ENCODE assay signal across 1 cellular context in the genomic region with DNA sequence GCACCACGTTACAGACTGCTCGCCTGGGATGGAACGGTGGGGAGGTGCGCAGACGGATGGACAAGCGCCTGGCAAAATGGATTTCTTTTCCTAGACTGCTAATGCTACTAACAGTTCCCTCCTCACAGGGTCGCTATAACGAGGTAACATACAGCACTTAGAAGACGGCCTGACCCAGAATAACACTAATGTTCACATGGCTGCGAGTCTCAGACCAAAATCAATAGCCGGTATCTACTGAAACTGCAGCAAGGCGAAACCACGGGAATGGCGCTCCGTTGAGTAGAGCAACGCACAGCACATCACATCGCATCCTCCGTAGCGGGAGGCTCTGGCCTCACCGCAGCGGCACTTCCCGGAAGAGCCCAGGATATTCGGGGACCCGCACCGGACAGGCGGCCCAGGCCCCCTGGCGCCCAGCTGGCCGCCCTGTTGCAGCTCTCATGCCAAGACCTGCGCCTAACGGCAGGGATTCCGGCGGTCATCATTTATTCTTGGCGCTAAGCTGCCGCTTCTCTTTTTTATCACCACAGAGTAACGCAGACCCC.
TF ChIP-seq lines count a peak whose summit lies in the region.

No MANE protein-coding gene starts in this region.

TF ChIP-seq in HepG2, 621 proteins besides CTCF, POLR2A, EP300 and RAD21 (continued from another document and continues in another):
- TF ChIP-seq ZBTB39 (CRISPR knock-in tag; IDR thresholded peaks at IDR 0.05) (no peak), ZNF543 (CRISPR knock-in tag; IDR thresholded peaks at IDR 0.05) (peak; percentile 36; the same call in 1 of the 2 replicates), DNMT1 (CRISPR knock-in tag; IDR thresholded peaks at IDR 0.05) (no peak), KLF12 (CRISPR knock-in tag; IDR thresholded peaks at IDR 0.05; ENCODE audit: borderline replicate concordance) (no peak), NR2F6 (IDR thresholded peaks at IDR 0.05) (no peak), NR2F6 (CRISPR knock-in tag; IDR thresholded peaks at IDR 0.05) (no peak), ZNF251 (CRISPR knock-in tag; IDR thresholded peaks at IDR 0.05) (no peak), ZMAT3 (CRISPR knock-in tag; conservative IDR thresholded peaks at IDR 0.05) (peak; percentile 42; the same call in 1 of the 2 replicates), SMAD1 (CRISPR knock-in tag; IDR thresholded peaks at IDR 0.05; ENCODE audit: borderline replicate concordance, low read depth) (no peak), NR2F2 (IDR thresholded peaks at IDR 0.05; ENCODE audit: borderline replicate concordance, low read depth) (no peak), PITX1 (CRISPR knock-in tag; IDR thresholded peaks at IDR 0.05) (no peak), ZNF652 (CRISPR knock-in tag; IDR thresholded peaks at IDR 0.05; ENCODE audit: borderline replicate concordance, low read depth) (no peak), MYC (CRISPR knock-in tag; IDR thresholded peaks at IDR 0.05; ENCODE audit: borderline replicate concordance) (no peak), ZNF605 (CRISPR knock-in tag; IDR thresholded peaks at IDR 0.05) (no peak), PHF8 (CRISPR knock-in tag; IDR thresholded peaks at IDR 0.05) (no peak), PTBP1 (IDR thresholded peaks at IDR 0.05; ENCODE audit: low read depth, low read length, poor library complexity, severe bottlenecking) (no peak), ZBTB20 (CRISPR knock-in tag; IDR thresholded peaks at IDR 0.05; ENCODE audit: borderline replicate concordance, low read depth) (no peak), ZFP82 (CRISPR knock-in tag; IDR thresholded peaks at IDR 0.05; ENCODE audit: borderline replicate concordance) (no peak), IKZF1 (IDR thresholded peaks at IDR 0.05) (no peak), KDM4B (CRISPR knock-in tag; IDR thresholded peaks at IDR 0.05) (no peak), ZNF878 (CRISPR knock-in tag; IDR thresholded peaks at IDR 0.05) (0 out of 2 replicates have a peak, but pooled peaks have one; percentile 10), ZNF761 (CRISPR knock-in tag; conservative IDR thresholded peaks at IDR 0.05) (0 out of 2 replicates have a peak, but pooled peaks have one; percentile 9), E2F1 (CRISPR knock-in tag; IDR thresholded peaks at IDR 0.05) (no peak; the same call in 1 of the 2 replicates), ZNF337 (CRISPR knock-in tag; IDR thresholded peaks at IDR 0.05; ENCODE audit: borderline replicate concordance, low read depth) (no peak), ZNF780A (CRISPR knock-in tag; IDR thresholded peaks at IDR 0.05) (no peak), ELF4 (CRISPR knock-in tag; IDR thresholded peaks at IDR 0.05; ENCODE audit: borderline replicate concordance) (no peak), GFI1 (CRISPR knock-in tag; IDR thresholded peaks at IDR 0.05; ENCODE audit: borderline replicate concordance) (no peak; the same call in 1 of the 2 replicates), AKAP8 (CRISPR knock-in tag; IDR thresholded peaks at IDR 0.05) (no peak), ZNF781 (CRISPR knock-in tag; IDR thresholded peaks at IDR 0.05; ENCODE audit: borderline replicate concordance, not compliant biosample characterization) (peak; percentile 13)
- TF ChIP-seq, protein P1, sequence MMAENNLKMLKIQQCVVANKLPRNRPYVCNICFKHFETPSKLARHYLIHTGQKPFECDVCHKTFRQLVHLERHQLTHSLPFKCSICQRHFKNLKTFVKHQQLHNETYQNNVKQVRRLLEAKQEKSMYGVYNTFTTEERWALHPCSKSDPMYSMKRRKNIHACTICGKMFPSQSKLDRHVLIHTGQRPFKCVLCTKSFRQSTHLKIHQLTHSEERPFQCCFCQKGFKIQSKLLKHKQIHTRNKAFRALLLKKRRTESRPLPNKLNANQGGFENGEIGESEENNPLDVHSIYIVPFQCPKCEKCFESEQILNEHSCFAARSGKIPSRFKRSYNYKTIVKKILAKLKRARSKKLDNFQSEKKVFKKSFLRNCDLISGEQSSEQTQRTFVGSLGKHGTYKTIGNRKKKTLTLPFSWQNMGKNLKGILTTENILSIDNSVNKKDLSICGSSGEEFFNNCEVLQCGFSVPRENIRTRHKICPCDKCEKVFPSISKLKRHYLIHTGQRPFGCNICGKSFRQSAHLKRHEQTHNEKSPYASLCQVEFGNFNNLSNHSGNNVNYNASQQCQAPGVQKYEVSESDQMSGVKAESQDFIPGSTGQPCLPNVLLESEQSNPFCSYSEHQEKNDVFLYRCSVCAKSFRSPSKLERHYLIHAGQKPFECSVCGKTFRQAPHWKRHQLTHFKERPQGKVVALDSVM (CRISPR knock-in tag; IDR thresholded peaks at IDR 0.05) = peak; percentile 82
- TF ChIP-seq, protein P2, sequence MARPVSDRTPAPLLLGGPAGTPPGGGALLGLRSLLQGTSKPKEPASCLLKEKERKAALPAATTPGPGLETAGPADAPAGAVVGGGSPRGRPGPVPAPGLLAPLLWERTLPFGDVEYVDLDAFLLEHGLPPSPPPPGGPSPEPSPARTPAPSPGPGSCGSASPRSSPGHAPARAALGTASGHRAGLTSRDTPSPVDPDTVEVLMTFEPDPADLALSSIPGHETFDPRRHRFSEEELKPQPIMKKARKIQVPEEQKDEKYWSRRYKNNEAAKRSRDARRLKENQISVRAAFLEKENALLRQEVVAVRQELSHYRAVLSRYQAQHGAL (CRISPR knock-in tag; IDR thresholded peaks at IDR 0.05; ENCODE audit: not compliant biosample characterization) = no peak
- TF ChIP-seq, protein P3, sequence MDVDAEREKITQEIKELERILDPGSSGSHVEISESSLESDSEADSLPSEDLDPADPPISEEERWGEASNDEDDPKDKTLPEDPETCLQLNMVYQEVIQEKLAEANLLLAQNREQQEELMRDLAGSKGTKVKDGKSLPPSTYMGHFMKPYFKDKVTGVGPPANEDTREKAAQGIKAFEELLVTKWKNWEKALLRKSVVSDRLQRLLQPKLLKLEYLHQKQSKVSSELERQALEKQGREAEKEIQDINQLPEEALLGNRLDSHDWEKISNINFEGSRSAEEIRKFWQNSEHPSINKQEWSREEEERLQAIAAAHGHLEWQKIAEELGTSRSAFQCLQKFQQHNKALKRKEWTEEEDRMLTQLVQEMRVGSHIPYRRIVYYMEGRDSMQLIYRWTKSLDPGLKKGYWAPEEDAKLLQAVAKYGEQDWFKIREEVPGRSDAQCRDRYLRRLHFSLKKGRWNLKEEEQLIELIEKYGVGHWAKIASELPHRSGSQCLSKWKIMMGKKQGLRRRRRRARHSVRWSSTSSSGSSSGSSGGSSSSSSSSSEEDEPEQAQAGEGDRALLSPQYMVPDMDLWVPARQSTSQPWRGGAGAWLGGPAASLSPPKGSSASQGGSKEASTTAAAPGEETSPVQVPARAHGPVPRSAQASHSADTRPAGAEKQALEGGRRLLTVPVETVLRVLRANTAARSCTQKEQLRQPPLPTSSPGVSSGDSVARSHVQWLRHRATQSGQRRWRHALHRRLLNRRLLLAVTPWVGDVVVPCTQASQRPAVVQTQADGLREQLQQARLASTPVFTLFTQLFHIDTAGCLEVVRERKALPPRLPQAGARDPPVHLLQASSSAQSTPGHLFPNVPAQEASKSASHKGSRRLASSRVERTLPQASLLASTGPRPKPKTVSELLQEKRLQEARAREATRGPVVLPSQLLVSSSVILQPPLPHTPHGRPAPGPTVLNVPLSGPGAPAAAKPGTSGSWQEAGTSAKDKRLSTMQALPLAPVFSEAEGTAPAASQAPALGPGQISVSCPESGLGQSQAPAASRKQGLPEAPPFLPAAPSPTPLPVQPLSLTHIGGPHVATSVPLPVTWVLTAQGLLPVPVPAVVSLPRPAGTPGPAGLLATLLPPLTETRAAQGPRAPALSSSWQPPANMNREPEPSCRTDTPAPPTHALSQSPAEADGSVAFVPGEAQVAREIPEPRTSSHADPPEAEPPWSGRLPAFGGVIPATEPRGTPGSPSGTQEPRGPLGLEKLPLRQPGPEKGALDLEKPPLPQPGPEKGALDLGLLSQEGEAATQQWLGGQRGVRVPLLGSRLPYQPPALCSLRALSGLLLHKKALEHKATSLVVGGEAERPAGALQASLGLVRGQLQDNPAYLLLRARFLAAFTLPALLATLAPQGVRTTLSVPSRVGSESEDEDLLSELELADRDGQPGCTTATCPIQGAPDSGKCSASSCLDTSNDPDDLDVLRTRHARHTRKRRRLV (CRISPR knock-in tag; IDR thresholded peaks at IDR 0.05) = no peak
- TF ChIP-seq, protein P4, sequence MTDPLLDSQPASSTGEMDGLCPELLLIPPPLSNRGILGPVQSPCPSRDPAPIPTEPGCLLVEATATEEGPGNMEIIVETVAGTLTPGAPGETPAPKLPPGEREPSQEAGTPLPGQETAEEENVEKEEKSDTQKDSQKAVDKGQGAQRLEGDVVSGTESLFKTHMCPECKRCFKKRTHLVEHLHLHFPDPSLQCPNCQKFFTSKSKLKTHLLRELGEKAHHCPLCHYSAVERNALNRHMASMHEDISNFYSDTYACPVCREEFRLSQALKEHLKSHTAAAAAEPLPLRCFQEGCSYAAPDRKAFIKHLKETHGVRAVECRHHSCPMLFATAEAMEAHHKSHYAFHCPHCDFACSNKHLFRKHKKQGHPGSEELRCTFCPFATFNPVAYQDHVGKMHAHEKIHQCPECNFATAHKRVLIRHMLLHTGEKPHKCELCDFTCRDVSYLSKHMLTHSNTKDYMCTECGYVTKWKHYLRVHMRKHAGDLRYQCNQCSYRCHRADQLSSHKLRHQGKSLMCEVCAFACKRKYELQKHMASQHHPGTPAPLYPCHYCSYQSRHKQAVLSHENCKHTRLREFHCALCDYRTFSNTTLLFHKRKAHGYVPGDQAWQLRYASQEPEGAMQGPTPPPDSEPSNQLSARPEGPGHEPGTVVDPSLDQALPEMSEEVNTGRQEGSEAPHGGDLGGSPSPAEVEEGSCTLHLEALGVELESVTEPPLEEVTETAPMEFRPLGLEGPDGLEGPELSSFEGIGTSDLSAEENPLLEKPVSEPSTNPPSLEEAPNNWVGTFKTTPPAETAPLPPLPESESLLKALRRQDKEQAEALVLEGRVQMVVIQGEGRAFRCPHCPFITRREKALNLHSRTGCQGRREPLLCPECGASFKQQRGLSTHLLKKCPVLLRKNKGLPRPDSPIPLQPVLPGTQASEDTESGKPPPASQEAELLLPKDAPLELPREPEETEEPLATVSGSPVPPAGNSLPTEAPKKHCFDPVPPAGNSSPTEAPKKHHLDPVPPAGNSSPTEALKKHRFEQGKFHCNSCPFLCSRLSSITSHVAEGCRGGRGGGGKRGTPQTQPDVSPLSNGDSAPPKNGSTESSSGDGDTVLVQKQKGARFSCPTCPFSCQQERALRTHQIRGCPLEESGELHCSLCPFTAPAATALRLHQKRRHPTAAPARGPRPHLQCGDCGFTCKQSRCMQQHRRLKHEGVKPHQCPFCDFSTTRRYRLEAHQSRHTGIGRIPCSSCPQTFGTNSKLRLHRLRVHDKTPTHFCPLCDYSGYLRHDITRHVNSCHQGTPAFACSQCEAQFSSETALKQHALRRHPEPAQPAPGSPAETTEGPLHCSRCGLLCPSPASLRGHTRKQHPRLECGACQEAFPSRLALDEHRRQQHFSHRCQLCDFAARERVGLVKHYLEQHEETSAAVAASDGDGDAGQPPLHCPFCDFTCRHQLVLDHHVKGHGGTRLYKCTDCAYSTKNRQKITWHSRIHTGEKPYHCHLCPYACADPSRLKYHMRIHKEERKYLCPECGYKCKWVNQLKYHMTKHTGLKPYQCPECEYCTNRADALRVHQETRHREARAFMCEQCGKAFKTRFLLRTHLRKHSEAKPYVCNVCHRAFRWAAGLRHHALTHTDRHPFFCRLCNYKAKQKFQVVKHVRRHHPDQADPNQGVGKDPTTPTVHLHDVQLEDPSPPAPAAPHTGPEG (CRISPR knock-in tag; IDR thresholded peaks at IDR 0.05) = 0 out of 2 replicates have a peak, but pooled peaks have one; percentile 16
